15 cellular contexts compared by ENCODE assay signal in genomic region chrX:56000169-56000568, GRCh38.
A peak's percentile ranks its signal among the peaks of the same experiment; 100 is the strongest.
DNase-seq lines count a peak whose midpoint lies in the region; ATAC-seq and TF ChIP-seq lines count a peak whose summit lies in the region.
"Had no signal": no experiment of that assay in that cellular context is flagged by ENCODE, and none has a peak within 500 bp of the region (broad histone marks: within the 10 kb centered on the region; RNA-seq: fewer than 3 reads in every experiment).

No MANE protein-coding gene starts in this region.

- H3K4me3 ChIP-seq in fibroblast of mammary gland (ENCODE audit: control insufficient read depth, low read depth, low read length): no peak overlapping the region
- H3K4me3 ChIP-seq: MG63, SJCRH30 had no signal

- peak; percentile 78 for ATAC-seq in sciatic nerve
- ATAC-seq in GM21381 (IDR thresholded peaks at IDR 0.05; ENCODE audit: unreplicated experiment): no peak
- ATAC-seq in GM21737 (IDR thresholded peaks at IDR 0.05; ENCODE audit: unreplicated experiment): no peak

- intact Hi-C loops in sciatic nerve (cut with DNase I): no loop called here

- TF ChIP-seq CTCF in fibroblast of mammary gland (conservative IDR thresholded peaks at IDR 0.05; ENCODE audit: control insufficient read depth, insufficient read depth, low read depth, low read length): no peak

- DNase-seq in GM04503 (ENCODE audit: low read depth) (peak; percentile 18), RPMI8226 (peak; percentile 15), fibroblast of mammary gland (ENCODE audit: low read depth) (peak; percentile 43), sciatic nerve (ENCODE audit: low spot score) (no peak), GM19238 (ENCODE audit: insufficient read length, low spot score) (no peak)
- DNase-seq: ACHN; BE2C; CD4-positive, alpha-beta memory T cell; DMS79; MG63; NCI-H1092 treated with DMSO at 0.1 percent for 48 hours; NCI-H526 treated with DMSO at 0.1 percent for 48 hours; SJCRH30 had no signal

Comparison
In these comparisons a context has a peak if more than half of its experiments do, and no peak if none do; other contexts are left out.
1. DNase-seq: peak in GM04503 (single experiment), RPMI8226 (single experiment) and fibroblast of mammary gland (single experiment); none in sciatic nerve (single experiment) and GM19238 (single experiment).